In the genomic region with DNA sequence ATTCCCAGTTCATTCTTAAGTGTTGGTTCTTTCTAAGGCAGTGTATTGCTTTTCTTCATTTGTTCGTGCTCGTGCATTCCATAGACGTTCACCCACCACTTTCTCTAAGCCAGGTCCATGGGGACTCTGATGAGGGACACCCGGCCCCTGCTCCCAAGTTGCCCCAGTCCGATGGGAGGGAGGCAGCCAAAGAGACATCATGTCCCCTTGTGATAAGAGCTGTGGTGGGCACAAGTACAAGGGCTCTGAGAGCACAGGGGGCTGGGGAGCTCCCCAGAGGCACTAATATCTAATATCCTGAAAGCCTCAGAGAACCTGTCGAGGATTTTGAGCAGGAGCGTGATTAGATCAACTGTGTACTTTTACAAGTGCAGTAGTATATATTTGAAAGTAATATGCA, we compare ENCODE assay signal across 20 cellular contexts. TPM values are rescaled to one million over a fixed set of nuclear protein-coding genes. Genes with fewer than 3 reads are reported as not detected.
"Had no signal": no experiment of that assay in that cellular context is flagged by ENCODE, and none has a peak within 500 bp of the region (broad histone marks: within the 10 kb centered on the region; RNA-seq: fewer than 3 reads in every experiment).

No MANE protein-coding gene starts in this region.

- H3K4me1 Mint-ChIP-seq: memory B cell had no signal

- H3K9me3 Mint-ChIP-seq: activated CD4-positive, alpha-beta T cell treated with anti-CD3 and anti-CD28 coated beads, Interleukin-2, amount 10 ng/mL, durations not matched to agents 24 days and 14 days; activated CD8-positive, alpha-beta T cell treated with anti-CD3 and anti-CD28 coated beads for 36 hours; dendritic cell treated with granulocyte-macrophage colony-stimulating factor and Interleukin-4, amounts not matched to agents 40 ng/mL and 50 ng/mL, for 4 days; memory B cell; stimulated activated memory B cell treated with anti-CD40 and anti-IgM and Interleukin-4, amounts not matched to agents 10 μg/mL and 1 μg/mL and 100 μg/mL, for 72 hours had no signal

- H3K36me3 ChIP-seq: stomach, suprapubic skin, tibial nerve, vagina had no signal

- H3K4me3 ChIP-seq: stomach, suprapubic skin, tibial nerve, vagina had no signal

- H3K27ac Mint-ChIP-seq: activated CD4-positive, alpha-beta T cell treated with anti-CD3 and anti-CD28 coated beads, Interleukin-2, amount 10 ng/mL, durations not matched to agents 24 days and 14 days; activated CD8-positive, alpha-beta memory T cell treated with anti-CD3 and anti-CD28 coated beads, Interleukin-2, amount 10 ng/mL, durations not matched to agents 7 days and 5 days; activated CD8-positive, alpha-beta T cell treated with anti-CD3 and anti-CD28 coated beads for 36 hours; activated naive CD4-positive, alpha-beta T cell treated with anti-CD3 and anti-CD28 coated beads, Interleukin-2, amount 10 ng/mL, durations not matched to agents 7 days and 5 days; dendritic cell treated with granulocyte-macrophage colony-stimulating factor and Interleukin-4, amounts not matched to agents 40 ng/mL and 50 ng/mL, for 4 days; memory B cell; naive B cell; stimulated activated memory B cell treated with anti-CD40 and anti-IgM and Interleukin-4, amounts not matched to agents 10 μg/mL and 1 μg/mL and 100 μg/mL, for 72 hours had no signal

- ATAC-seq: activated CD4-positive, CD25-positive, alpha-beta regulatory T cell treated with anti-CD3 and anti-CD28 coated beads, Interleukin-2, amount 50 U/mL, for 24 hours; activated CD8-positive, alpha-beta memory T cell treated with anti-CD3 and anti-CD28 coated beads, Interleukin-2, amount 10 ng/mL, durations not matched to agents 7 days and 5 days; activated CD8-positive, alpha-beta T cell treated with anti-CD3 and anti-CD28 coated beads for 36 hours; esophagus mucosa; stimulated activated memory B cell treated with anti-CD40 and anti-IgM and Interleukin-4, amounts not matched to agents 10 μg/mL and 1 μg/mL and 100 μg/mL, for 72 hours had no signal

- H3K36me3 Mint-ChIP-seq: activated CD8-positive, alpha-beta memory T cell treated with anti-CD3 and anti-CD28 coated beads, Interleukin-2, amount 10 ng/mL, durations not matched to agents 7 days and 5 days; activated naive CD4-positive, alpha-beta T cell treated with anti-CD3 and anti-CD28 coated beads, Interleukin-2, amount 10 ng/mL, durations not matched to agents 7 days and 5 days; memory B cell; naive B cell; stimulated activated memory B cell treated with anti-CD40 and anti-IgM and Interleukin-4, amounts not matched to agents 10 μg/mL and 1 μg/mL and 100 μg/mL, for 72 hours had no signal

- H3K9me3 ChIP-seq: stomach, suprapubic skin, tibial nerve, vagina had no signal

- H3K27ac ChIP-seq: stomach, suprapubic skin, tibial nerve, vagina had no signal

- DNase-seq: activated CD4-positive, alpha-beta T cell treated with anti-CD3 and anti-CD28 coated beads, Interleukin-2, amount 10 ng/mL, durations not matched to agents 24 days and 14 days; activated CD8-positive, alpha-beta memory T cell treated with anti-CD3 and anti-CD28 coated beads, Interleukin-2, amount 10 ng/mL, durations not matched to agents 7 days and 5 days; activated CD8-positive, alpha-beta T cell treated with anti-CD3 and anti-CD28 coated beads for 36 hours; activated effector memory CD4-positive, alpha-beta T cell treated with anti-CD3 and anti-CD28 coated beads, Interleukin-2, amount 50 U/mL, for 16 hours; activated naive CD4-positive, alpha-beta T cell treated with anti-CD3 and anti-CD28 coated beads, Interleukin-2, amount 10 ng/mL, durations not matched to agents 7 days and 5 days; activated T-cell treated with anti-CD3 and anti-CD28 coated beads for 4 hours; effector memory CD4-positive, alpha-beta T cell; naive B cell; small intestine; stimulated activated CD4-positive, alpha-beta T cell treated with anti-CD3 and anti-CD28 coated beads, Interleukin-15, amount 100 ng/mL, for 24 hours; stomach had no signal

- H3K4me3 Mint-ChIP-seq: activated CD4-positive, alpha-beta T cell treated with anti-CD3 and anti-CD28 coated beads, Interleukin-2, amount 10 ng/mL, durations not matched to agents 24 days and 14 days; activated CD8-positive, alpha-beta memory T cell treated with anti-CD3 and anti-CD28 coated beads, Interleukin-2, amount 10 ng/mL, durations not matched to agents 7 days and 5 days; activated CD8-positive, alpha-beta T cell treated with anti-CD3 and anti-CD28 coated beads for 36 hours; activated naive CD4-positive, alpha-beta T cell treated with anti-CD3 and anti-CD28 coated beads, Interleukin-2, amount 10 ng/mL, durations not matched to agents 7 days and 5 days; dendritic cell treated with granulocyte-macrophage colony-stimulating factor and Interleukin-4, amounts not matched to agents 40 ng/mL and 50 ng/mL, for 4 days; memory B cell; naive B cell; stimulated activated memory B cell treated with anti-CD40 and anti-IgM and Interleukin-4, amounts not matched to agents 10 μg/mL and 1 μg/mL and 100 μg/mL, for 72 hours had no signal

RNA-seq across cellular contexts. Expression of gene SPSB4, which starts 6.3 kb away (rescaled TPM):
- total RNA-seq: activated CD4-positive, alpha-beta T cell treated with anti-CD3 and anti-CD28 coated beads, Interleukin-2, amount 10 ng/mL, durations not matched to agents 24 days and 14 days; activated CD8-positive, alpha-beta T cell treated with anti-CD3 and anti-CD28 coated beads for 36 hours; esophagus mucosa; T-helper 2 cell treated with Interferon-gamma antibody and Interleukin-4, amounts not matched to agents 100 ng/mL and 5 ng/mL, for 36 hours had no signal
